In genomic region chr1:21636029-21636428, GRCh38 we compare ENCODE assay signal across 15 cellular contexts. TPM values are rescaled to one million over a fixed set of nuclear protein-coding genes. Genes with fewer than 3 reads are reported as not detected.
A peak's percentile ranks its signal among the peaks of the same experiment; 100 is the strongest.
DNase-seq lines count a peak whose midpoint lies in the region; ATAC-seq, FAIRE-seq and TF ChIP-seq lines count a peak whose summit lies in the region.
"Had no signal": no experiment of that assay in that cellular context is flagged by ENCODE, and none has a peak within 500 bp of the region (broad histone marks: within the 10 kb centered on the region; RNA-seq: fewer than 3 reads in every experiment).

No MANE protein-coding gene starts in this region.

- no peaks in the 10 kb centered on the region for H3K9me1 ChIP-seq in K562 (ENCODE audit: control insufficient read depth, insufficient read depth, low read length)

- peaks cover 12% of the 10 kb centered on the region; the same call in 2 of the 3 replicates for H3K79me2 ChIP-seq in K562 (ENCODE audit: control insufficient read depth, insufficient read depth, low read length)

- H3K27ac Mint-ChIP-seq in Calu3 (ENCODE audit: unreplicated experiment) = peak overlapping the region; percentile 73
- H3K27ac Mint-ChIP-seq: CD4-positive, CD25-positive, alpha-beta regulatory T cell; GM23338 had no signal

- H3K36me3 Mint-ChIP-seq in Calu3 (ENCODE audit: insufficient read depth, unreplicated experiment) = peaks cover 20% of the 10 kb centered on the region
- H3K36me3 Mint-ChIP-seq: CD4-positive, CD25-positive, alpha-beta regulatory T cell had no signal

- no peak overlapping the region for H3K4me2 ChIP-seq in A549
- no peak overlapping the region for H3K4me2 ChIP-seq in K562 (ENCODE audit: insufficient read depth, low read length)
- H3K4me2 ChIP-seq: BLaER1, GM23338 had no signal

- no peak overlapping the region for H2AFZ ChIP-seq in K562 (ENCODE audit: low read depth, low read length)
- H2AFZ ChIP-seq: GM23338 had no signal

- H3K4me1 ChIP-seq in A549 = peaks cover 73% of the 10 kb centered on the region
- peaks cover 72 to 73% of the 10 kb centered on the region in 2 experiments for H3K4me1 ChIP-seq in K562 (replicated peaks in 1 of 2; ENCODE audit: control insufficient read depth in 2 of 2, insufficient read depth in 2 of 2, low read length in 2 of 2)
- H3K4me1 ChIP-seq in pancreas = peaks cover 48 to 58% (median 57%) of the 10 kb centered on the region in 3 donors
- H3K4me1 ChIP-seq in heart left ventricle = peaks cover 0 to 24% (median 0%) of the 10 kb centered on the region in 12 donors
- H3K4me1 ChIP-seq: BLaER1 had no signal

- H3K4me3 Mint-ChIP-seq in Calu3 (ENCODE audit: low read depth, unreplicated experiment) = no peak overlapping the region
- H3K4me3 Mint-ChIP-seq: CD4-positive, CD25-positive, alpha-beta regulatory T cell; GM23338; H9 had no signal

- FAIRE-seq in A549 (lab: Jason Lieb, UNC) = no peak
- FAIRE-seq in K562 (lab: Jason Lieb, UNC) = no peak
- no peak for FAIRE-seq in pancreas (lab: Jason Lieb, UNC)
- FAIRE-seq: GM12878 had no signal

- ATAC-seq in A549 (no peak), K562 (no peak), pancreas (no peak), heart left ventricle (no peak)
- ATAC-seq: GM12878 had no signal

- DNase-seq in A549 (ENCODE audit: low read depth in 1 of 2, low spot score in 1 of 2) (no peak), Calu3 (no peak), K562 (ENCODE audit: extremely low read depth in 1 of 4, low spot score in 3 of 4) (no peak), pancreas (no peak), RPMI8226 (no peak), DMS 273 treated with DMSO at 0.1 percent for 48 hours (lab: John Stamatoyannopoulos, UW) (no peak), heart left ventricle (no peak), foreskin melanocyte (no peak)
- DNase-seq: AML-193; CD4-positive, CD25-positive, alpha-beta regulatory T cell; DMS79; H9 had no signal

- H3K27me3 Mint-ChIP-seq in Calu3 (ENCODE audit: unreplicated experiment) = no peaks in the 10 kb centered on the region

- no peak overlapping the region for H3K4me3 ChIP-seq in A549
- no peak overlapping the region for H3K4me3 ChIP-seq in K562
- H3K4me3 ChIP-seq in pancreas = no peak overlapping the region
- H3K4me3 ChIP-seq in heart left ventricle = no peak overlapping the region
- H3K4me3 ChIP-seq: BLaER1, GM12878, GM23338 had no signal

- H3K9ac ChIP-seq in K562 (ENCODE audit: insufficient read depth in 1 of 2, low read depth in 2 of 2, low read length in 2 of 2) = no peak overlapping the region
- H3K9ac ChIP-seq: BLaER1 had no signal

- H3K9me3 ChIP-seq in A549 = no peaks in the 10 kb centered on the region
- no peaks in the 10 kb centered on the region for H3K9me3 ChIP-seq in K562 (replicated peaks; ENCODE audit: control insufficient read depth, insufficient read depth, low read depth, low read length)
- H3K9me3 ChIP-seq in pancreas = no peaks in the 10 kb centered on the region
- no peaks in the 10 kb centered on the region for H3K9me3 ChIP-seq in heart left ventricle
- H3K9me3 ChIP-seq: BLaER1 had no signal

- intact Hi-C loops in Calu3 (cut with micrococcal nuclease; ENCODE audit: unreplicated experiment) = no loop called here
- intact Hi-C loops in K562 (cut with micrococcal nuclease) = no loop called here
- intact Hi-C loops in pancreas (cut with DNase I) = no loop called here
- intact Hi-C loops in heart left ventricle (cut with DNase I) = no loop called here

- H3K36me3 ChIP-seq in K562 (ENCODE audit: control insufficient read depth, insufficient read depth, low read length) (peaks cover 11% of the 10 kb centered on the region; the same call in 1 of the 3 replicates), pancreas (no peaks in the 10 kb centered on the region), heart left ventricle (no peaks in the 10 kb centered on the region)
- H3K36me3 ChIP-seq: BLaER1 had no signal

- no peak for TF ChIP-seq CTCF in A549 (IDR thresholded peaks at IDR 0.05)
- no peak for TF ChIP-seq CTCF in Calu3 (IDR thresholded peaks at IDR 0.05; ENCODE audit: unreplicated experiment)
- TF ChIP-seq CTCF in K562 (IDR thresholded peaks at IDR 0.05 in 2 of 3, conservative IDR thresholded peaks at IDR 0.05 in 1 of 3; ENCODE audit: insufficient read depth in 2 of 3, low read depth in 1 of 3, low read length in 3 of 3) = no peak
- TF ChIP-seq CTCF in pancreas (IDR thresholded peaks at IDR 0.05) = no peak
- no peak for TF ChIP-seq CTCF in heart left ventricle (IDR thresholded peaks at IDR 0.05)

- H3K9me3 Mint-ChIP-seq in Calu3 (ENCODE audit: low read depth, unreplicated experiment) = no peaks in the 10 kb centered on the region
- H3K9me3 Mint-ChIP-seq: CD4-positive, CD25-positive, alpha-beta regulatory T cell; GM23338; H9 had no signal

- BruUV-seq in Calu3 (replicated peaks; lab: Mats Ljungman, UMichigan) (no TSS peak), K562 (replicated peaks; lab: Mats Ljungman, UMichigan) (no TSS peak)

- TF ChIP-seq POLR2A in A549 (IDR thresholded peaks at IDR 0.05; ENCODE audit: low read length) = no peak
- TF ChIP-seq POLR2A in K562 (conservative IDR thresholded peaks at IDR 0.05) = no peak
- TF ChIP-seq POLR2A in heart left ventricle (IDR thresholded peaks at IDR 0.05) = no peak

- TF ChIP-seq EP300 in A549 (IDR thresholded peaks at IDR 0.05) = no peak
- no peak for TF ChIP-seq EP300 in K562 (IDR thresholded peaks at IDR 0.05; ENCODE audit: low read length)

- H4K20me1 ChIP-seq in K562 (replicated peaks; ENCODE audit: control insufficient read depth, insufficient read depth, low read length) = no peaks in the 10 kb centered on the region

- H3K27me3 ChIP-seq in K562 (ENCODE audit: control insufficient read depth in 2 of 2, insufficient read depth in 2 of 2, low read length in 2 of 2) (no peaks in the 10 kb centered on the region), pancreas (no peaks in the 10 kb centered on the region), heart left ventricle (peaks cover 0 to 12% (median 0%) of the 10 kb centered on the region in 9 donors)
- H3K27me3 ChIP-seq: BLaER1 had no signal

- H3K4me1 Mint-ChIP-seq in Calu3 (ENCODE audit: low read depth, unreplicated experiment) = peaks cover 40% of the 10 kb centered on the region
- H3K4me1 Mint-ChIP-seq: CD4-positive, CD25-positive, alpha-beta regulatory T cell had no signal

- POLR2A ChIA-PET in A549 (lab: Yijun Ruan, JAX) (no interaction called here), K562 (lab: Yijun Ruan, JAX) (interaction anchor here (1.3 kb wide), 1 partner anchor 13 kb away, joined by 8 read pairs; no protein-coding TSS in a partner anchor)

- WGBS in A549 (ENCODE audit: missing lambda C conversion rate) = 89% methylated on average over 2 of the region's 2 CpGs
- 100% methylated on average over 2 of the region's 2 CpGs for WGBS in K562 (ENCODE audit: insufficient coverage, low coverage, missing lambda C conversion rate)
- WGBS in pancreas, 2 donors = 90 to 96% methylated on average over 2 of the region's 2 CpGs
- WGBS in heart left ventricle, 4 donors = 93 to 100% (median 96%) methylated on average over 2 of the region's 2 CpGs

- H3K27ac ChIP-seq in A549 (peak overlapping the region; percentile 64 to 83; a peak in 4 of 6 replicates), K562 (ENCODE audit: extremely low read depth, low read depth, low read length) (no peak overlapping the region), pancreas (peak overlapping the region in 3 of 4 donors; percentile 52 to 85 (median 85)), heart left ventricle (no peak overlapping the region)
- H3K27ac ChIP-seq: BLaER1 had no signal

- CTCF ChIA-PET in A549 (lab: Yijun Ruan, JAX) (interaction anchor here (1.0 to 1.2 kb wide), 2 partner anchors 25 to 100 kb away, joined by 3 read pairs; no protein-coding TSS in a partner anchor), Calu3 (lab: Charles Lee) (no interaction called here), K562 (lab: Yijun Ruan, JAX; ENCODE audit: low intra/inter-chr PET ratio) (no interaction called here)

- in situ Hi-C loops in K562 (cut with MboI) = no loop called here

- TF ChIP-seq RAD21 in A549 (conservative IDR thresholded peaks at IDR 0.05 in 1 of 2, IDR thresholded peaks at IDR 0.05 in 1 of 2) = no peak
- TF ChIP-seq RAD21 in K562 (CRISPR knock-in tag; conservative IDR thresholded peaks at IDR 0.05 in 1 of 2, IDR thresholded peaks at IDR 0.05 in 1 of 2) = no peak

TF ChIP-seq in A549, 52 proteins besides CTCF, POLR2A, EP300 and RAD21:
- TF ChIP-seq SREBF2 (IDR thresholded peaks at IDR 0.05) (no peak), KDM1A (IDR thresholded peaks at IDR 0.05; ENCODE audit: low read depth) (peak; percentile 48; the same call in 1 of the 2 replicates)

TF ChIP-seq in K562, 482 proteins besides CTCF, POLR2A, EP300 and RAD21 (continues in another document):
- TF ChIP-seq CHD4 (IDR thresholded peaks at IDR 0.05; ENCODE audit: insufficient read depth, insufficient replicate concordance, low read depth, low read length, poor library complexity, severe bottlenecking) = peak; percentile 80

RNA-seq across cellular contexts. Expression of gene RAP1GAP, which starts 33.1 kb away (rescaled TPM):
- polyA plus RNA-seq in A549 (2011; rRNA removed) (16.7 and 21.4 TPM in 2 replicates), A549 (2017; fragmentation: RNase III; extraction: RNeasy Plus Mini Kit Qiagen cat#74134 plus additional on column Dnase treatment) (4.3 to 5.4 TPM (median 5.1 TPM) in 3 replicates), K562 (2011; rRNA removed) (30.2 and 36.0 TPM in 2 replicates), K562 (2014; fragmentation: Illumina TruSeq; extraction: Trizol) (23.5 and 26.5 TPM in 2 replicates), K562 (2014; fragmentation: Nextera tagmentation; extraction: Ambion mirVana) (under 1 TPM; 0.29 to 0.51 TPM), K562 (2014; rRNA removed) (21.7 and 22.3 TPM in 2 replicates), pancreas (100 to 1,000 TPM in 1 of 2 donors, 10 to 100 TPM in 1; 83.6 to 100 TPM), heart left ventricle (1 to 10 TPM in 1 of 2 donors, under 1 TPM in 1; 0.75 to 4.1 TPM)
- 8.2 and 10.2 TPM in 2 replicates for polyA plus RNA-seq in A549 (2012; cell fraction: cytosol; rRNA removed)
- 11.6 and 12.4 TPM in 2 replicates for polyA plus RNA-seq in A549 (2012; cell fraction: nucleus; rRNA removed)
- polyA minus RNA-seq in A549 (2011; rRNA and poly(A)+ RNA removed) = 24.1 and 28.7 TPM in 2 replicates
- total RNA-seq in Calu3 (2022) (23.8 and 26.8 TPM in 2 replicates), K562 (2014; rRNA removed) (19.2 and 28.0 TPM in 2 replicates), K562 (2014; rRNA removed; fragmentation: Illumina TruSeq; extraction: Trizol) (7.0 and 7.3 TPM in 2 replicates), K562 (2015; rRNA removed; fragmentation: Illumina TruSeq; extraction: Trizol) (9.5 and 9.7 TPM in 2 replicates), K562 (2021) (30.2 and 31.0 TPM in 2 replicates), pancreas (10 to 100 TPM; 53.4 to 93.3 (median 64.8) TPM), heart left ventricle (1 to 10 TPM; 3.1 to 8.0 (median 3.8) TPM)
- total RNA-seq in K562 (2011; cell fraction: chromatin; rRNA removed; ENCODE audit: low replicate concordance) = 41.9 and 97.0 TPM in 2 replicates
- 41.8 and 44.9 TPM in 2 replicates for total RNA-seq in K562 (2011; cell fraction: nucleolus; rRNA removed)
- total RNA-seq in K562 (2011; cell fraction: nucleoplasm; rRNA removed) = 34.0 and 35.7 TPM in 2 replicates
- polyA plus RNA-seq in K562 (2011; cell fraction: cytosol; rRNA removed) = 27.3 and 36.3 TPM in 2 replicates
- 68.0 and 110 TPM in 2 replicates for polyA plus RNA-seq in K562 (2011; cell fraction: nucleus; rRNA removed)
- polyA plus RNA-seq in K562 (2012) = 23.3 and 41.5 TPM in 2 replicates
- polyA minus RNA-seq in K562 (2011; rRNA and poly(A)+ RNA removed) = 25.4 and 27.5 TPM in 2 replicates
- 22.4 and 26.1 TPM in 2 replicates for polyA minus RNA-seq in K562 (2011; cell fraction: cytosol; rRNA and poly(A)+ RNA removed)
- polyA minus RNA-seq in K562 (2011; cell fraction: nucleus; rRNA and poly(A)+ RNA removed) = 26.9 and 27.0 TPM in 2 replicates
- polyA plus RNA-seq: CD4-positive, CD25-positive, alpha-beta regulatory T cell had no signal

Comparison
In these comparisons a context has a peak if more than half of its experiments do, and no peak if none do; other contexts are left out.
1. H3K27ac ChIP-seq: peak in A549 (2 of 2) and pancreas (3 of 4); none in K562 (single experiment) and heart left ventricle (0 of 12).
2. Of the 35 proteins assayed by ChIP-seq in both K562 and A549: peak only in K562: CHD4, ESRRA, HDAC2 and ZFP36; only in A549: none; in both: KDM1A; in neither: 29; mixed calls (peak in some experiments, not most) for 1.